ENCODE assay signal across 17 cellular contexts in the genomic region with DNA sequence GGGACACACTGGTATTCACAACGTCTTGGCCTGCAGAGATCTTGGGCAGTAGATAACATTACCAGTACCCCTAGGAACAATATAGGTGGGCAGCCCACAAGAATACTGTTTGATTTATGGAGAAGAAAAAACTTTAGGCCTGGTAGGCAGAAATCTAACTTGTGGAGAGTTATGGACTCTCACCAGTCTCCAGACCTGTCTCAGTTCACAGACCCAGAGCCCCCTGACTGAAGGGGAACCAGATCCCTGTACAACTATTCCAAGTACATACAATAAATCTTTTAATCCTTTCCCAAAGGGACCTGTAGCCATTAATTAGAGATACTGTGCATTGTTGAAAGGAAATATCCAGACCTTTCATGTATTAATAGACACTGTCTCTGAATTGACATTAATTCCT.
DNase-seq lines count a peak whose midpoint lies in the region; ATAC-seq and TF ChIP-seq lines count a peak whose summit lies in the region.
"Had no signal": no experiment of that assay in that cellular context is flagged by ENCODE, and none has a peak within 500 bp of the region (broad histone marks: within the 10 kb centered on the region; RNA-seq: fewer than 3 reads in every experiment).

No MANE protein-coding gene starts in this region.

- H3K27me3 ChIP-seq in endodermal cell (ENCODE audit: control insufficient read depth, insufficient read depth, low read length, poor library complexity, severe bottlenecking), result no peaks in the 10 kb centered on the region

- no peaks in the 10 kb centered on the region for H3K9me3 Mint-ChIP-seq in natural killer cell
- H3K9me3 Mint-ChIP-seq in natural killer cell treated with Interleukin-12 subunit alpha and Interleukin-12 subunit beta and Interleukin-15 and Interleukin-18, amount 100 ng/mL, for 72 hours, result no peaks in the 10 kb centered on the region
- peaks cover 4% of the 10 kb centered on the region for H3K9me3 Mint-ChIP-seq in endodermal cell
- no peaks in the 10 kb centered on the region for H3K9me3 Mint-ChIP-seq in nephron
- H3K9me3 Mint-ChIP-seq in MCF 10A (ENCODE audit: unreplicated experiment), result no peaks in the 10 kb centered on the region
- H3K9me3 Mint-ChIP-seq in activated CD8-positive, alpha-beta T cell treated with anti-CD3 and anti-CD28 coated beads, Interleukin-2, amount 10 ng/mL, durations not matched to agents 7 days and 5 days (ENCODE audit: insufficient read depth), result peaks cover 5% of the 10 kb centered on the region

- H3K4me1 Mint-ChIP-seq in natural killer cell, result peaks cover 17 to 19% of the 10 kb centered on the region in 2 donors
- H3K4me1 Mint-ChIP-seq in natural killer cell treated with Interleukin-12 subunit alpha and Interleukin-12 subunit beta and Interleukin-15 and Interleukin-18, amount 100 ng/mL, for 72 hours (ENCODE audit: low read depth in 2 of 2), result peaks cover 0 to 7% of the 10 kb centered on the region in 2 donors
- H3K4me1 Mint-ChIP-seq in endodermal cell, result peaks cover 40% of the 10 kb centered on the region
- no peaks in the 10 kb centered on the region for H3K4me1 Mint-ChIP-seq in nephron
- no peaks in the 10 kb centered on the region for H3K4me1 Mint-ChIP-seq in MCF 10A (ENCODE audit: insufficient read depth, unreplicated experiment)
- H3K4me1 Mint-ChIP-seq in activated CD8-positive, alpha-beta T cell treated with anti-CD3 and anti-CD28 coated beads, Interleukin-2, amount 10 ng/mL, durations not matched to agents 7 days and 5 days (ENCODE audit: low read depth), result no peaks in the 10 kb centered on the region

- ATAC-seq in natural killer cell (no peak), HG03280 (IDR thresholded peaks at IDR 0.05; ENCODE audit: unreplicated experiment) (no peak)
- no peak for ATAC-seq in natural killer cell treated with Interleukin-12 subunit alpha and Interleukin-12 subunit beta and Interleukin-15 and Interleukin-18, amount 100 ng/mL, for 72 hours
- ATAC-seq in activated CD8-positive, alpha-beta T cell treated with anti-CD3 and anti-CD28 coated beads, Interleukin-2, amount 10 ng/mL, durations not matched to agents 7 days and 5 days, result no peak

- no peak overlapping the region for H3K4me3 ChIP-seq in endodermal cell (ENCODE audit: low read length)
- H3K4me3 ChIP-seq: A549, GM23248, HAP-1 had no signal

- H3K27ac Mint-ChIP-seq in natural killer cell (peak overlapping the region; percentile 9 to 62), endodermal cell (peak overlapping the region; percentile 6), nephron (peak overlapping the region in 2 of 3 experiments; percentile 5 to 90), MCF 10A (ENCODE audit: low read depth, unreplicated experiment) (no peak overlapping the region)
- H3K27ac Mint-ChIP-seq in natural killer cell treated with Interleukin-12 subunit alpha and Interleukin-12 subunit beta and Interleukin-15 and Interleukin-18, amount 100 ng/mL, for 72 hours, result no peak overlapping the region
- H3K27ac Mint-ChIP-seq in activated CD8-positive, alpha-beta T cell treated with anti-CD3 and anti-CD28 coated beads, Interleukin-2, amount 10 ng/mL, durations not matched to agents 7 days and 5 days, result no peak overlapping the region
- H3K27ac Mint-ChIP-seq: CD4-positive, alpha-beta T cell had no signal

- H3K4me3 Mint-ChIP-seq in natural killer cell, result no peak overlapping the region
- H3K4me3 Mint-ChIP-seq in natural killer cell treated with Interleukin-12 subunit alpha and Interleukin-12 subunit beta and Interleukin-15 and Interleukin-18, amount 100 ng/mL, for 72 hours, result no peak overlapping the region
- H3K4me3 Mint-ChIP-seq in endodermal cell, result no peak overlapping the region
- H3K4me3 Mint-ChIP-seq in nephron, result no peak overlapping the region
- no peak overlapping the region for H3K4me3 Mint-ChIP-seq in MCF 10A (ENCODE audit: unreplicated experiment)
- H3K4me3 Mint-ChIP-seq in activated CD8-positive, alpha-beta T cell treated with anti-CD3 and anti-CD28 coated beads, Interleukin-2, amount 10 ng/mL, durations not matched to agents 7 days and 5 days, result no peak overlapping the region
- H3K4me3 Mint-ChIP-seq: CD4-positive, alpha-beta T cell had no signal

- POLR2A ChIA-PET in MCF 10A (lab: Yijun Ruan, JAX), result no interaction called here
- POLR2A ChIA-PET in activated CD8-positive, alpha-beta T cell treated with anti-CD3 and anti-CD28 coated beads, Interleukin-2, amount 10 ng/mL, durations not matched to agents 7 days and 5 days (lab: Charles Lee), result no interaction called here

- H3K9me3 ChIP-seq in endodermal cell (ENCODE audit: control insufficient read depth, low read length), result peaks cover under 1% of the 10 kb centered on the region
- H3K9me3 ChIP-seq: A549, HAP-1 had no signal

- intact Hi-C loops in natural killer cell (cut with micrococcal nuclease) (no loop called here), MCF 10A (cut with micrococcal nuclease) (no loop called here)

- peaks cover 21% of the 10 kb centered on the region for H3K4me1 ChIP-seq in endodermal cell (ENCODE audit: control insufficient read depth, insufficient read depth, low read length)
- H3K4me1 ChIP-seq: HAP-1 had no signal

- no TSS peak for BruUV-seq in MCF 10A (replicated peaks; lab: Mats Ljungman, UMichigan)

- no peaks in the 10 kb centered on the region for H3K36me3 Mint-ChIP-seq in natural killer cell
- H3K36me3 Mint-ChIP-seq in natural killer cell treated with Interleukin-12 subunit alpha and Interleukin-12 subunit beta and Interleukin-15 and Interleukin-18, amount 100 ng/mL, for 72 hours, result no peaks in the 10 kb centered on the region
- H3K36me3 Mint-ChIP-seq in endodermal cell (ENCODE audit: low read depth), result peaks cover 11% of the 10 kb centered on the region
- H3K36me3 Mint-ChIP-seq in nephron (ENCODE audit: low read depth), result peaks cover 29% of the 10 kb centered on the region
- H3K36me3 Mint-ChIP-seq in MCF 10A (ENCODE audit: insufficient read depth, unreplicated experiment), result peaks cover 10% of the 10 kb centered on the region
- peaks cover 14% of the 10 kb centered on the region for H3K36me3 Mint-ChIP-seq in activated CD8-positive, alpha-beta T cell treated with anti-CD3 and anti-CD28 coated beads, Interleukin-2, amount 10 ng/mL, durations not matched to agents 7 days and 5 days (ENCODE audit: low read depth)

- H3K27ac ChIP-seq in endodermal cell (ENCODE audit: low read depth, low read length), result no peak overlapping the region
- H3K27ac ChIP-seq: 22Rv1, A549, C4-2B, GM23248 had no signal

- CTCF ChIA-PET in MCF 10A (lab: Yijun Ruan, JAX), result no interaction called here
- CTCF ChIA-PET in activated CD8-positive, alpha-beta T cell treated with anti-CD3 and anti-CD28 coated beads, Interleukin-2, amount 10 ng/mL, durations not matched to agents 7 days and 5 days (lab: Charles Lee), result interaction anchor here (1.6 kb wide), 1 partner anchor 436 kb away, joined by 6 read pairs; no protein-coding TSS in a partner anchor

- H3K9ac ChIP-seq in endodermal cell (ENCODE audit: extremely low read depth, low read length, poor library complexity, severe bottlenecking), result no peak overlapping the region
- H3K9ac ChIP-seq: GM23248 had no signal

- DNase-seq in natural killer cell (no peak), endodermal cell (no peak), MCF 10A (ENCODE audit: unreplicated experiment) (no peak)
- DNase-seq in natural killer cell treated with Interleukin-12 subunit alpha and Interleukin-12 subunit beta and Interleukin-15 and Interleukin-18, amount 100 ng/mL, for 72 hours (ENCODE audit: low spot score), result no peak
- DNase-seq in activated CD8-positive, alpha-beta T cell treated with anti-CD3 and anti-CD28 coated beads, Interleukin-2, amount 10 ng/mL, durations not matched to agents 7 days and 5 days, result no peak
- DNase-seq: AML-193; CD4-positive, alpha-beta T cell; DMS153; DMS79; GDM1; GM23248 had no signal

- no peaks in the 10 kb centered on the region for H3K27me3 Mint-ChIP-seq in natural killer cell (ENCODE audit: low read depth in 2 of 2)
- no peaks in the 10 kb centered on the region for H3K27me3 Mint-ChIP-seq in natural killer cell treated with Interleukin-12 subunit alpha and Interleukin-12 subunit beta and Interleukin-15 and Interleukin-18, amount 100 ng/mL, for 72 hours
- H3K27me3 Mint-ChIP-seq in endodermal cell (ENCODE audit: insufficient read depth), result no peaks in the 10 kb centered on the region
- H3K27me3 Mint-ChIP-seq in nephron (ENCODE audit: low read depth), result no peaks in the 10 kb centered on the region
- H3K27me3 Mint-ChIP-seq in MCF 10A (ENCODE audit: insufficient read depth, unreplicated experiment), result no peaks in the 10 kb centered on the region
- no peaks in the 10 kb centered on the region for H3K27me3 Mint-ChIP-seq in activated CD8-positive, alpha-beta T cell treated with anti-CD3 and anti-CD28 coated beads, Interleukin-2, amount 10 ng/mL, durations not matched to agents 7 days and 5 days (ENCODE audit: low read depth)
- H3K27me3 Mint-ChIP-seq: CD4-positive, alpha-beta T cell had no signal

- H3K36me3 ChIP-seq in endodermal cell (ENCODE audit: control insufficient read depth, insufficient read depth, low read length), result no peaks in the 10 kb centered on the region
- H3K36me3 ChIP-seq: HAP-1 had no signal

- 91% methylated on average over 1 of the region's 1 CpG; no CpG with 5 or more reads in 1 of the 2 experiments for WGBS in endodermal cell (ENCODE audit: insufficient coverage in 1 of 2, insufficient read length in 1 of 2), 2 experiments

- no peak for TF ChIP-seq CTCF in natural killer cell (IDR thresholded peaks at IDR 0.05)
- no peak for TF ChIP-seq CTCF in endodermal cell (conservative IDR thresholded peaks at IDR 0.05)
- TF ChIP-seq CTCF in nephron (IDR thresholded peaks at IDR 0.05; ENCODE audit: unreplicated experiment in 3 of 3), result no peak
- no peak for TF ChIP-seq CTCF in MCF 10A (IDR thresholded peaks at IDR 0.05; ENCODE audit: unreplicated experiment)

Comparison
In these comparisons a context has a peak if more than half of its experiments do, and no peak if none do; other contexts are left out.
1. H3K27ac Mint-ChIP-seq: peak in natural killer cell (2 of 2), endodermal cell (single experiment) and nephron (2 of 3); none in natural killer cell treated with Interleukin-12 subunit alpha and Interleukin-12 subunit beta and Interleukin-15 and Interleukin-18, amount 100 ng/mL, for 72 hours (0 of 2), MCF 10A (single experiment) and activated CD8-positive, alpha-beta T cell treated with anti-CD3 and anti-CD28 coated beads, Interleukin-2, amount 10 ng/mL, durations not matched to agents 7 days and 5 days (single experiment).